In the genomic region with DNA sequence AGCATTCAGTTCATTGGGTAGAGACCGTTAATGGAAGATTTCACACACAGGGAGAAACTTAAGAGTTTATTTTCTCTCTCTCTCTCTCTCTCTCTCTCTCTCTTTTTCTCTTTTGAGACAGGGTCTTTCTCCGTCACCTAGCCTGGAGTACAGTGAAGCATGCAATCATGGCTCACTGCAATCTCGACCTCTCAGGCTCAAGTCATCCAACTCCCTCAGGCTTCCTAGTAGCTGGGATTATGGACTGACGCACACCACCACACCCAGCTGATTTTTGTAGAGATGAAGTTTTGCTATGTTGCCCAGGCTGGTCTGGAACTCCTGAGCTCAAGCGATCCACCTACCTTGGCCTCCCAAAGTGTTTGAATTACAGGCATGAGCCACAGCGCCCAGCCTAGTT, we compare ENCODE assay signal across 33 cellular contexts. TPM values are rescaled to one million over a fixed set of nuclear protein-coding genes. Genes with fewer than 3 reads are reported as not detected.
"Had no signal": no experiment of that assay in that cellular context is flagged by ENCODE, and none has a peak within 500 bp of the region (broad histone marks: within the 10 kb centered on the region; RNA-seq: fewer than 3 reads in every experiment).

No MANE protein-coding gene starts in this region.

- FAIRE-seq: astrocyte, RCC 7860 had no signal

- H3K9me3 ChIP-seq: adrenal gland, body of pancreas, breast epithelium had no signal

- H3K27ac ChIP-seq: adrenal gland, body of pancreas, breast epithelium, VCaP had no signal

- H3K9me3 Mint-ChIP-seq: activated B cell treated with CpG ODN at 0.5 μM for 24 hours; activated CD4-positive, alpha-beta memory T cell treated with anti-CD3 and anti-CD28 coated beads, Interleukin-2, amount 10 ng/mL, durations not matched to agents 7 days and 5 days; activated T-helper 2 cell treated with anti-CD3 and anti-CD28 coated beads, Interferon-gamma antibody, Interleukin-2, Interleukin-4, amounts not matched to agents 10 μg/mL and 5 μg/mL and 100 μg/mL, durations not matched to agents 14 hours and 24 hours and 36 hours had no signal

- H3K27ac Mint-ChIP-seq: activated B cell treated with CpG ODN at 0.5 μM for 24 hours; activated CD4-positive, alpha-beta memory T cell treated with anti-CD3 and anti-CD28 coated beads, Interleukin-2, amount 10 ng/mL, durations not matched to agents 7 days and 5 days; activated naive CD4-positive, alpha-beta T cell treated with anti-CD3 and anti-CD28 coated beads for 36 hours; activated naive CD4-positive, alpha-beta T cell treated with anti-CD3 and anti-CD28 coated beads, Interleukin-2, amount 50 U/mL, for 72 hours; activated T-cell treated with anti-CD3 and anti-CD28 coated beads, Interleukin-2, amount 50 U/mL, for 24 hours; activated T-helper 2 cell treated with anti-CD3 and anti-CD28 coated beads, Interferon-gamma antibody, Interleukin-2, Interleukin-4, amounts not matched to agents 10 μg/mL and 5 μg/mL and 100 μg/mL, durations not matched to agents 14 hours and 24 hours and 36 hours had no signal

- H3K4me1 ChIP-seq: adrenal gland, body of pancreas, breast epithelium had no signal

- DNase-seq: activated B cell treated with CpG ODN at 0.5 μM for 24 hours; activated CD4-positive, alpha-beta memory T cell treated with anti-CD3 and anti-CD28 coated beads, Interleukin-2, amount 10 ng/mL, durations not matched to agents 7 days and 5 days; activated CD4-positive, alpha-beta T cell treated with anti-CD3 and anti-CD28 coated beads for 4 hours; activated CD4-positive, CD25-positive, alpha-beta regulatory T cell treated with anti-CD3 and anti-CD28 coated beads, Interleukin-2, amount 50 U/mL, for 72 hours; activated CD8-positive, alpha-beta memory T cell treated with anti-CD3 and anti-CD28 coated beads for 24 hours; activated gamma-delta T cell treated with Interleukin-2 at 50 U/mL for 16 hours; activated naive CD4-positive, alpha-beta T cell treated with anti-CD3 and anti-CD28 coated beads for 36 hours; activated T-cell treated with anti-CD3 and anti-CD28 coated beads, Interleukin-2, amount 50 U/mL, for 24 hours; adrenal gland; body of pancreas; caudate nucleus; Karpas-422; KBM-7; NCI-H1105; NCI-H1417 treated with DMSO at 0.1 percent for 48 hours; NCI-H1694; NCI-H1930; NCI-H526; NCI-H748 treated with DMSO at 0.1 percent for 48 hours; NK-92 treated with Interleukin-12 subunit alpha and Interleukin-12 subunit beta, amount 100 ng/mL, for 24 hours; PC-3; Right ventricle myocardium superior; SW 1271; T-helper 1 cell; T-helper 2 cell; T-helper 9 cell had no signal

- H3K36me3 ChIP-seq: adrenal gland, breast epithelium had no signal

- H3K4me3 ChIP-seq: adrenal gland, body of pancreas, breast epithelium had no signal

- H3K4me1 Mint-ChIP-seq: activated CD4-positive, alpha-beta memory T cell treated with anti-CD3 and anti-CD28 coated beads, Interleukin-2, amount 10 ng/mL, durations not matched to agents 7 days and 5 days had no signal

- H3K4me3 Mint-ChIP-seq: activated B cell treated with CpG ODN at 0.5 μM for 24 hours; activated CD4-positive, alpha-beta memory T cell treated with anti-CD3 and anti-CD28 coated beads, Interleukin-2, amount 10 ng/mL, durations not matched to agents 7 days and 5 days; activated naive CD4-positive, alpha-beta T cell treated with anti-CD3 and anti-CD28 coated beads for 36 hours; activated T-cell treated with anti-CD3 and anti-CD28 coated beads, Interleukin-2, amount 50 U/mL, for 24 hours had no signal

RNA-seq across cellular contexts. Expression of a gene that starts 1.6 kb away (rescaled TPM):
- total RNA-seq: activated B cell treated with CpG ODN at 0.5 μM for 24 hours; activated CD4-positive, alpha-beta memory T cell treated with anti-CD3 and anti-CD28 coated beads, Interleukin-2, amount 10 ng/mL, durations not matched to agents 7 days and 5 days; activated naive CD4-positive, alpha-beta T cell treated with anti-CD3 and anti-CD28 coated beads for 36 hours; activated naive CD4-positive, alpha-beta T cell treated with anti-CD3 and anti-CD28 coated beads, Interleukin-2, amount 50 U/mL, for 72 hours; activated T-helper 2 cell treated with anti-CD3 and anti-CD28 coated beads, Interferon-gamma antibody, Interleukin-2, Interleukin-4, amounts not matched to agents 10 μg/mL and 5 μg/mL and 100 μg/mL, durations not matched to agents 14 hours and 24 hours and 36 hours; MCF 10A had no signal
